ENCODE assay signal across 16 cellular contexts in genomic region chr17:63390090-63390489, GRCh38.
"Had no signal": no experiment of that assay in that cellular context is flagged by ENCODE, and none has a peak within 500 bp of the region (broad histone marks: within the 10 kb centered on the region; RNA-seq: fewer than 3 reads in every experiment).

No MANE protein-coding gene starts in this region.

- H3K36me3 ChIP-seq: right lobe of liver had no signal

- H3K27me3 ChIP-seq: right lobe of liver, stomach, upper lobe of left lung had no signal

- ATAC-seq: esophagus mucosa, natural killer cell, right lobe of liver had no signal

- H3K27ac ChIP-seq: parathyroid adenoma, right lobe of liver, stomach, thoracic aorta, upper lobe of left lung had no signal

- H3K27me3 Mint-ChIP-seq: activated naive CD8-positive, alpha-beta T cell; dendritic cell treated with granulocyte-macrophage colony-stimulating factor and Interleukin-4, amounts not matched to agents 40 ng/mL and 50 ng/mL, for 4 days had no signal

- H3K4me1 Mint-ChIP-seq: natural killer cell had no signal

- H3K9me3 Mint-ChIP-seq: activated T-helper 1 cell treated with anti-CD3 and anti-CD28 coated beads, Interleukin-12 subunit alpha, Interleukin-12 subunit beta, Interleukin-2, Interleukin-4 antibody, amounts not matched to agents 30 ng/mL and 10 ng/mL and 1 ng/mL, durations not matched to agents 14 hours and 24 hours and 36 hours; dendritic cell treated with granulocyte-macrophage colony-stimulating factor and Interleukin-4, amounts not matched to agents 40 ng/mL and 50 ng/mL, for 4 days; natural killer cell had no signal

- H3K4me3 Mint-ChIP-seq: activated naive CD8-positive, alpha-beta T cell; activated T-helper 1 cell treated with anti-CD3 and anti-CD28 coated beads, Interleukin-12 subunit alpha, Interleukin-12 subunit beta, Interleukin-2, Interleukin-4 antibody, amounts not matched to agents 30 ng/mL and 10 ng/mL and 1 ng/mL, durations not matched to agents 14 hours and 24 hours and 36 hours; dendritic cell treated with granulocyte-macrophage colony-stimulating factor and Interleukin-4, amounts not matched to agents 40 ng/mL and 50 ng/mL, for 4 days; natural killer cell had no signal

- H3K9me3 ChIP-seq: right lobe of liver, stomach, thoracic aorta, upper lobe of left lung had no signal

- H3K9ac ChIP-seq: parathyroid adenoma had no signal

- H2AFZ ChIP-seq: parathyroid adenoma had no signal

- DNase-seq: activated CD4-positive, alpha-beta T cell treated with anti-CD3 and anti-CD28 coated beads, Interleukin-2, amount 50 U/mL, for 48 hours; amniotic stem cell; effector CD8-positive, alpha-beta T cell; mesendoderm; natural killer cell; right lobe of liver; stimulated activated CD4-positive, alpha-beta T cell treated with anti-CD3 and anti-CD28 coated beads, Interleukin-4, amount 100 ng/mL, for 1 hour; stomach; upper lobe of left lung had no signal

- H3K27ac Mint-ChIP-seq: activated naive CD8-positive, alpha-beta T cell; activated T-helper 1 cell treated with anti-CD3 and anti-CD28 coated beads, Interleukin-12 subunit alpha, Interleukin-12 subunit beta, Interleukin-2, Interleukin-4 antibody, amounts not matched to agents 30 ng/mL and 10 ng/mL and 1 ng/mL, durations not matched to agents 14 hours and 24 hours and 36 hours; dendritic cell treated with granulocyte-macrophage colony-stimulating factor and Interleukin-4, amounts not matched to agents 40 ng/mL and 50 ng/mL, for 4 days; natural killer cell had no signal

- H3K4me3 ChIP-seq: right lobe of liver, smooth muscle cell, stomach, thoracic aorta, upper lobe of left lung had no signal

- H3K4me1 ChIP-seq: parathyroid adenoma, right lobe of liver, stomach, upper lobe of left lung had no signal

- H3K4me2 ChIP-seq: smooth muscle cell had no signal

- H3K79me2 ChIP-seq: parathyroid adenoma had no signal
